In genomic region chr13:75376792-75377402, GRCh38 we compare ENCODE assay signal across 22 cellular contexts.
"Had no signal": no experiment of that assay in that cellular context is flagged by ENCODE, and none has a peak within 500 bp of the region (broad histone marks: within the 10 kb centered on the region; RNA-seq: fewer than 3 reads in every experiment).

No MANE protein-coding gene starts in this region.

- H3K36me3 Mint-ChIP-seq: activated naive CD8-positive, alpha-beta T cell treated with anti-CD3 and anti-CD28 coated beads, Interleukin-2, amount 10 ng/mL, durations not matched to agents 7 days and 5 days; WTC11 had no signal

- H3K4me3 ChIP-seq: adrenal gland had no signal

- H3K27me3 ChIP-seq: adrenal gland had no signal

- H3K27ac ChIP-seq: adrenal gland had no signal

- H3K4me1 Mint-ChIP-seq: activated naive CD8-positive, alpha-beta T cell treated with anti-CD3 and anti-CD28 coated beads, Interleukin-2, amount 10 ng/mL, durations not matched to agents 7 days and 5 days had no signal

- DNase-seq: activated CD4-positive, alpha-beta T cell treated with anti-CD3 and anti-CD28 coated beads for 48 hours; activated CD4-positive, alpha-beta T cell treated with anti-CD3 and anti-CD28 coated beads, Interleukin-2, amount 50 U/mL, for 4 hours; activated CD4-positive, CD25-positive, alpha-beta regulatory T cell treated with anti-CD3 and anti-CD28 coated beads, Interleukin-2, amount 50 U/mL, for 72 hours; activated CD8-positive, alpha-beta memory T cell treated with anti-CD3 and anti-CD28 coated beads, Interleukin-2, amount 50 U/mL, for 48 hours; activated CD8-positive, alpha-beta T cell treated with anti-CD3 and anti-CD28 coated beads, Interleukin-2, amount 10 ng/mL, durations not matched to agents 7 days and 5 days; activated naive CD4-positive, alpha-beta T cell treated with anti-CD3 and anti-CD28 coated beads, Interleukin-2, amount 50 U/mL, for 16 hours; activated naive CD8-positive, alpha-beta T cell treated with anti-CD3 and anti-CD28 coated beads, Interleukin-2, amount 10 ng/mL, durations not matched to agents 7 days and 5 days; activated T-cell treated with anti-CD3 and anti-CD28 coated beads, Interleukin-2, amount 50 U/mL, for 1 hour; adrenal gland; anterior cingulate cortex; NCI-H1092; NCI-H1417; NCI-H1930; NCI-H2171; NCI-H2227 treated with DMSO at 0.1 percent for 48 hours; NCI-H446 treated with DMSO at 0.1 percent for 48 hours; NCI-H526; NCI-H82; SIG-M5; T-helper 17 cell; T-helper 9 cell had no signal

- H3K27ac Mint-ChIP-seq: activated CD8-positive, alpha-beta T cell treated with anti-CD3 and anti-CD28 coated beads, Interleukin-2, amount 10 ng/mL, durations not matched to agents 7 days and 5 days; activated naive CD8-positive, alpha-beta T cell treated with anti-CD3 and anti-CD28 coated beads, Interleukin-2, amount 10 ng/mL, durations not matched to agents 7 days and 5 days; T-helper 17 cell had no signal

- H3K9me3 Mint-ChIP-seq: activated naive CD8-positive, alpha-beta T cell treated with anti-CD3 and anti-CD28 coated beads, Interleukin-2, amount 10 ng/mL, durations not matched to agents 7 days and 5 days; WTC11 had no signal

- H3K9me3 ChIP-seq: adrenal gland had no signal

- ATAC-seq: activated CD8-positive, alpha-beta T cell treated with anti-CD3 and anti-CD28 coated beads, Interleukin-2, amount 10 ng/mL, durations not matched to agents 7 days and 5 days; T-helper 17 cell; WTC11 had no signal

- H3K4me3 Mint-ChIP-seq: activated CD8-positive, alpha-beta T cell treated with anti-CD3 and anti-CD28 coated beads, Interleukin-2, amount 10 ng/mL, durations not matched to agents 7 days and 5 days; activated naive CD8-positive, alpha-beta T cell treated with anti-CD3 and anti-CD28 coated beads, Interleukin-2, amount 10 ng/mL, durations not matched to agents 7 days and 5 days; T-helper 17 cell; WTC11 had no signal

- H3K27me3 Mint-ChIP-seq: activated naive CD8-positive, alpha-beta T cell treated with anti-CD3 and anti-CD28 coated beads, Interleukin-2, amount 10 ng/mL, durations not matched to agents 7 days and 5 days had no signal

- H3K36me3 ChIP-seq: adrenal gland had no signal
